8 cellular contexts compared by ENCODE assay signal in genomic region chr1:228165372-228166169, GRCh38. TPM values are rescaled to one million over a fixed set of nuclear protein-coding genes. Genes with fewer than 3 reads are reported as not detected.
DNase-seq lines count a peak whose midpoint lies in the region; ATAC-seq and FAIRE-seq lines count a peak whose summit lies in the region.

IBA57 (plus strand) TSS chr1:228165804; CDS start chr1:228165817, 13 bp downstream.

- peak within 1 kb of the TSS; percentile 77 for H3K9ac ChIP-seq in endocrine pancreas (ENCODE audit: control insufficient read depth, insufficient read depth, low read length)

- H3K9me3 ChIP-seq in endocrine pancreas (ENCODE audit: control insufficient read depth, low read length) = no peaks in the 10 kb centered on the region
- no peaks in the 10 kb centered on the region for H3K9me3 ChIP-seq in mesodermal cell (ENCODE audit: control insufficient read depth, low read length)

- CTCF ChIA-PET in activated CD8-positive, alpha-beta memory T cell treated with anti-CD3 and anti-CD28 coated beads, Interleukin-2, amount 10 ng/mL, durations not matched to agents 7 days and 5 days (lab: Charles Lee) = interaction anchor here (1.0 to 5.2 kb wide), 28 partner anchors 9 to 1757 kb away, joined by 3 to 62 read pairs (median 4); partner anchors contain the start of genes GUK1 and ZNF678

- peak within 1 kb of the TSS; percentile 99 for H3K27ac ChIP-seq in mesodermal cell (ENCODE audit: low read depth, low read length, severe bottlenecking)

- peak; percentile 79 for ATAC-seq in GM21367 (IDR thresholded peaks at IDR 0.05; ENCODE audit: unreplicated experiment)
- ATAC-seq in activated CD8-positive, alpha-beta memory T cell treated with anti-CD3 and anti-CD28 coated beads, Interleukin-2, amount 10 ng/mL, durations not matched to agents 7 days and 5 days = peak; percentile 87

- peaks cover 3% of the 10 kb centered on the region for H3K27me3 ChIP-seq in endocrine pancreas (ENCODE audit: control insufficient read depth, insufficient read depth, low read length)

- H3K36me3 ChIP-seq in endocrine pancreas (ENCODE audit: control insufficient read depth, insufficient read depth, low read length) = no peaks in the 10 kb centered on the region
- no peaks in the 10 kb centered on the region for H3K36me3 ChIP-seq in mesodermal cell (ENCODE audit: control insufficient read depth, insufficient read depth, low read length)

- in situ Hi-C loops in Caki2 (cut with HindIII; ENCODE audit: low pct_unique_long_range_greater_than_20kb, low sequenced_read_pairs) = no loop called here

- peaks cover 36% of the 10 kb centered on the region for H3K4me1 Mint-ChIP-seq in activated CD8-positive, alpha-beta memory T cell treated with anti-CD3 and anti-CD28 coated beads, Interleukin-2, amount 10 ng/mL, durations not matched to agents 7 days and 5 days

- 0% methylated on average over 71 to 82 of the region's 93 CpGs for WGBS in mesodermal cell (ENCODE audit: insufficient coverage in 2 of 2), 2 experiments

- H3K9me3 Mint-ChIP-seq in activated CD8-positive, alpha-beta memory T cell treated with anti-CD3 and anti-CD28 coated beads, Interleukin-2, amount 10 ng/mL, durations not matched to agents 7 days and 5 days (ENCODE audit: low read depth) = no peaks in the 10 kb centered on the region

- H3K4me3 Mint-ChIP-seq in activated CD8-positive, alpha-beta memory T cell treated with anti-CD3 and anti-CD28 coated beads, Interleukin-2, amount 10 ng/mL, durations not matched to agents 7 days and 5 days = peak within 1 kb of the TSS; percentile 85

- peak within 1 kb of the TSS; percentile 95 for H3K27ac Mint-ChIP-seq in activated CD8-positive, alpha-beta memory T cell treated with anti-CD3 and anti-CD28 coated beads, Interleukin-2, amount 10 ng/mL, durations not matched to agents 7 days and 5 days

- H3K4me3 ChIP-seq in endocrine pancreas (ENCODE audit: control insufficient read depth, insufficient read depth, low read length) (peak within 1 kb of the TSS; percentile 43), mesodermal cell (ENCODE audit: extremely low read depth, insufficient read depth, low read length, poor library complexity, severe bottlenecking) (peak within 1 kb of the TSS; percentile 55)

- DNase-seq in Caki2 (ENCODE audit: low read depth) (peak; percentile 99), HTR-8/SVneo (ENCODE audit: insufficient read length, low spot score) (peak; percentile 99), NOMO-1 treated with DMSO at 0.1 percent for 48 hours (lab: John Stamatoyannopoulos, UW; ENCODE audit: unreplicated experiment) (peak; percentile 96)
- peak; percentile 100 for DNase-seq in activated CD8-positive, alpha-beta memory T cell treated with anti-CD3 and anti-CD28 coated beads, Interleukin-2, amount 10 ng/mL, durations not matched to agents 7 days and 5 days
- DNase-seq in stimulated activated CD8-positive, alpha-beta memory T cell treated with anti-CD3 and anti-CD28 coated beads, Interleukin-15, amount 100 ng/mL, for 4 hours (ENCODE audit: low read depth in 2 of 2) = peak; percentile 99

- FAIRE-seq in HTR-8/SVneo (lab: Jason Lieb, UNC) = peak; percentile 99

- H3K36me3 Mint-ChIP-seq in activated CD8-positive, alpha-beta memory T cell treated with anti-CD3 and anti-CD28 coated beads, Interleukin-2, amount 10 ng/mL, durations not matched to agents 7 days and 5 days = no peaks in the 10 kb centered on the region

- H3K27me3 Mint-ChIP-seq in activated CD8-positive, alpha-beta memory T cell treated with anti-CD3 and anti-CD28 coated beads, Interleukin-2, amount 10 ng/mL, durations not matched to agents 7 days and 5 days = no peaks in the 10 kb centered on the region

- H3K4me1 ChIP-seq in endocrine pancreas (ENCODE audit: control insufficient read depth, insufficient read depth, low read length) (peaks cover 4% of the 10 kb centered on the region), mesodermal cell (ENCODE audit: control insufficient read depth, insufficient read depth, low read length, poor library complexity, severe bottlenecking) (peaks cover 18% of the 10 kb centered on the region)

RNA-seq across cellular contexts. Expression of gene IBA57, which starts in this region (rescaled TPM):
- total RNA-seq in Caki2 (2014; rRNA removed; shearing (Covaris generic); ENCODE audit: low replicate concordance) = 1.6 and 11.9 TPM in 2 replicates
- total RNA-seq in activated CD8-positive, alpha-beta memory T cell treated with anti-CD3 and anti-CD28 coated beads, Interleukin-2, amount 10 ng/mL, durations not matched to agents 7 days and 5 days = 1 to 10 TPM; 6.8 to 8.5 TPM
- 1.5 TPM for polyA plus RNA-seq in mesodermal cell (2013, experiment 1 of 2)
- 1.7 TPM for polyA plus RNA-seq in mesodermal cell (2013, experiment 2 of 2)

Comparison
In these comparisons a context has a peak if more than half of its experiments do, and no peak if none do; other contexts are left out.
1. Peak in every context shown above with its lines: DNase-seq, ATAC-seq, H3K4me3 ChIP-seq and H3K27ac ChIP-seq.